ENCODE assay signal across 8 cellular contexts in genomic region chr11:113730887-113731726, GRCh38. TPM values are rescaled to one million over a fixed set of nuclear protein-coding genes. Genes with fewer than 3 reads are reported as not detected.
DNase-seq lines count a peak whose midpoint lies in the region; ATAC-seq and TF ChIP-seq lines count a peak whose summit lies in the region.

No MANE protein-coding gene starts in this region.

- H3K36me3 Mint-ChIP-seq in natural killer cell treated with Interleukin-12 subunit alpha and Interleukin-12 subunit beta and Interleukin-15 and Interleukin-18, amount 100 ng/mL, for 72 hours: peaks cover 22% of the 10 kb centered on the region

- peaks cover 0 to 5% of the 10 kb centered on the region in 2 donors for H3K4me1 Mint-ChIP-seq in natural killer cell treated with Interleukin-12 subunit alpha and Interleukin-12 subunit beta and Interleukin-15 and Interleukin-18, amount 100 ng/mL, for 72 hours (ENCODE audit: low read depth in 2 of 2)

- peaks cover 7% of the 10 kb centered on the region for H3K36me3 ChIP-seq in osteoblast (ENCODE audit: insufficient read depth, low read length)

- DNase-seq in D341Med (ENCODE audit: low spot score) (peak; percentile 55), KBM-7 (peak; percentile 26), SHP77 treated with DMSO at 0.1 percent for 48 hours (lab: John Stamatoyannopoulos, UW) (peak; percentile 19), fibroblast of peridontal ligament (ENCODE audit: extremely low read depth) (peak; percentile 84), osteoblast (ENCODE audit: insufficient read length, low spot score, missing footprints) (peak; percentile 66)
- DNase-seq in natural killer cell treated with Interleukin-12 subunit alpha and Interleukin-12 subunit beta and Interleukin-15 and Interleukin-18, amount 100 ng/mL, for 72 hours (ENCODE audit: low spot score): no peak
- DNase-seq in activated CD8-positive, alpha-beta memory T cell treated with anti-CD3 and anti-CD28 coated beads for 24 hours: no peak

- H3K9me3 Mint-ChIP-seq in natural killer cell treated with Interleukin-12 subunit alpha and Interleukin-12 subunit beta and Interleukin-15 and Interleukin-18, amount 100 ng/mL, for 72 hours: no peaks in the 10 kb centered on the region

- TF ChIP-seq CTCF in osteoblast (IDR thresholded peaks at IDR 0.05; ENCODE audit: extremely low read depth, low read depth, low read length): peak; percentile 90

- H2AFZ ChIP-seq in osteoblast (ENCODE audit: low read length): no peak overlapping the region

- H3K4me3 Mint-ChIP-seq in natural killer cell treated with Interleukin-12 subunit alpha and Interleukin-12 subunit beta and Interleukin-15 and Interleukin-18, amount 100 ng/mL, for 72 hours: no peak overlapping the region

- no peak for ATAC-seq in natural killer cell treated with Interleukin-12 subunit alpha and Interleukin-12 subunit beta and Interleukin-15 and Interleukin-18, amount 100 ng/mL, for 72 hours
- ATAC-seq in HG03432 (IDR thresholded peaks at IDR 0.05; ENCODE audit: unreplicated experiment): no peak

- no peaks in the 10 kb centered on the region for H3K27me3 ChIP-seq in osteoblast (ENCODE audit: insufficient read depth, low read length)

- no peaks in the 10 kb centered on the region for H3K9me3 ChIP-seq in osteoblast (ENCODE audit: low read depth, low read length)

- no peaks in the 10 kb centered on the region for H3K27me3 Mint-ChIP-seq in natural killer cell treated with Interleukin-12 subunit alpha and Interleukin-12 subunit beta and Interleukin-15 and Interleukin-18, amount 100 ng/mL, for 72 hours

- H3K27ac ChIP-seq in osteoblast (ENCODE audit: low read depth, low read length): no peak overlapping the region

- no peak overlapping the region for H3K4me3 ChIP-seq in osteoblast (ENCODE audit: insufficient read depth, low read length)

- H4K20me1 ChIP-seq in osteoblast (ENCODE audit: insufficient read depth, low read length): no peaks in the 10 kb centered on the region

- H3K79me2 ChIP-seq in osteoblast (ENCODE audit: insufficient read depth, low read length): no peaks in the 10 kb centered on the region

- peaks cover 27% of the 10 kb centered on the region for H3K4me1 ChIP-seq in osteoblast (ENCODE audit: insufficient read depth, low read length)

- no peak overlapping the region for H3K27ac Mint-ChIP-seq in natural killer cell treated with Interleukin-12 subunit alpha and Interleukin-12 subunit beta and Interleukin-15 and Interleukin-18, amount 100 ng/mL, for 72 hours

- no peak overlapping the region for H3K4me2 ChIP-seq in osteoblast (ENCODE audit: insufficient read depth, low read length)

- in situ Hi-C loops in KBM-7 (cut with MboI; ENCODE audit: low pct_unique_long_range_greater_than_20kb, low sequenced_read_pairs): no loop called here

RNA-seq across cellular contexts. Expression of gene TMPRSS5, which starts 25.0 kb away (rescaled TPM):
- 0.29 and 0.36 TPM in 2 replicates for total RNA-seq in osteoblast
- 1 to 10 TPM in 1 of 2 donors, under 1 TPM in 1; 0.38 to 2.1 TPM for total RNA-seq in natural killer cell treated with Interleukin-12 subunit alpha and Interleukin-12 subunit beta and Interleukin-15 and Interleukin-18, amount 100 ng/mL, for 72 hours

RNA-seq across cellular contexts. Expression of gene ZW10, which starts 42.4 kb away (rescaled TPM):
- 17.7 and 20.6 TPM in 2 replicates for total RNA-seq in osteoblast
- total RNA-seq in natural killer cell treated with Interleukin-12 subunit alpha and Interleukin-12 subunit beta and Interleukin-15 and Interleukin-18, amount 100 ng/mL, for 72 hours: 10 to 100 TPM; 19.6 to 23.8 TPM

RNA-seq across cellular contexts. Expression of gene CLDN25, which starts 48.5 kb away (rescaled TPM):
- not detected in 2 replicates for total RNA-seq in osteoblast
- total RNA-seq in natural killer cell treated with Interleukin-12 subunit alpha and Interleukin-12 subunit beta and Interleukin-15 and Interleukin-18, amount 100 ng/mL, for 72 hours: not detected

Comparison
In these comparisons a context has a peak if more than half of its experiments do, and no peak if none do; other contexts are left out.
1. DNase-seq: peak in D341Med (single experiment), KBM-7 (single experiment), SHP77 treated with DMSO at 0.1 percent for 48 hours (single experiment), fibroblast of peridontal ligament (single experiment) and osteoblast (single experiment); none in natural killer cell treated with Interleukin-12 subunit alpha and Interleukin-12 subunit beta and Interleukin-15 and Interleukin-18, amount 100 ng/mL, for 72 hours (single experiment) and activated CD8-positive, alpha-beta memory T cell treated with anti-CD3 and anti-CD28 coated beads for 24 hours (single experiment).